In the genomic region with DNA sequence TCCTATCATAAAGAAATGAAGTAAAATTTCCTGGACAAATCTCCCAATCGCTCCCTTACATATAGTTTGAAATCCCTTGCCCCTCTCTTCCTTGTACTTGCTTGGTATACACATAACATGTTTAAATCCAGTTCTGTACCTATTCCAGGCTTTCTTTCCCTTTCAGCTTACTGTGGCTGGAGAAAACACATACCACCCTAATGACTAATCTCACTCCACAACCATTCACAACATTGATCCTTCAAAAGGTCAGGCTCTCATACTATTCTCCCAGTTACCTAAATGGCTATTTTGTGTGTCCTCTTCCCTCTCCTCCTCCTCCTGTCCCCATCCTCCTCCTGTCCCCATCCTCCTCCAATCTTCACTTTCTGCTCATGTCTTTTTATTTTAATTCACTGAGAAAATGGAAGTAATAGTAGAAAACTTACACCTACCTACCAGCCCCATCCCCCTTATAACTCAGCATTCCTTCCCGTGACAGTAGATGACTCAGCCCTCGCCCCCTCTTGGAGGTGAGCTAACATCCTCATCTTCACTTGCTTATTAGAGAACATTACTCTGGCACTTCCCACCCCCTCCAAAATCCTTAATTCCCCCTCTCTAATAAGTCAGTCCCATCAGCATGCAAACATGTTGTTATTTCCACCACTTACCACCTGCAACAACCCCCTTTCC, we compare ENCODE assay signal across 16 cellular contexts.
DNase-seq lines count a peak whose midpoint lies in the region; ATAC-seq, FAIRE-seq and TF ChIP-seq lines count a peak whose summit lies in the region.
"Had no signal": no experiment of that assay in that cellular context is flagged by ENCODE, and none has a peak within 500 bp of the region (broad histone marks: within the 10 kb centered on the region; RNA-seq: fewer than 3 reads in every experiment).

No MANE protein-coding gene starts in this region.

- H3K4ac ChIP-seq in H1 (replicated peaks; ENCODE audit: insufficient read length, low read depth, low read length): no peak overlapping the region

- no peak overlapping the region for H2BK20ac ChIP-seq in H1 (ENCODE audit: low read length)

- H3K4me3 ChIP-seq in H1 (ENCODE audit: extremely low read depth in 1 of 4, insufficient read depth in 2 of 4, low read depth in 3 of 4, low read length in 4 of 4) (no peak overlapping the region), mesodermal cell (ENCODE audit: extremely low read depth, insufficient read depth, low read length, poor library complexity, severe bottlenecking) (no peak overlapping the region), hepatocyte (no peak overlapping the region), esophagus squamous epithelium (no peak overlapping the region)
- H3K4me3 ChIP-seq: HAP-1, vagina had no signal

- H4K5ac ChIP-seq in H1 (ENCODE audit: insufficient read length, low read depth, low read length): no peak overlapping the region

- WGBS in H1 (ENCODE audit: extremely low coverage in 1 of 2, insufficient coverage in 1 of 2, insufficient read length in 1 of 2, insufficient replicate concordance in 2 of 2, low coverage in 1 of 2, low lambda C conversion rate in 2 of 2, missing lambda C conversion rate in 1 of 2), 2 experiments: 76% methylated on average over 3 of the region's 3 CpGs; no CpG with 5 or more reads in 1 of the 2 experiments
- 54 to 86% methylated on average over 1 to 3 of the region's 3 CpGs for WGBS in mesodermal cell (ENCODE audit: insufficient coverage in 2 of 2), 2 experiments
- 80% methylated on average over 3 of the region's 3 CpGs for WGBS in hepatocyte (ENCODE audit: low lambda C conversion rate, missing lambda C conversion rate)
- WGBS in esophagus squamous epithelium, 2 donors: 78 to 79% methylated on average over 3 of the region's 3 CpGs

- intact Hi-C loops in Calu3 (cut with micrococcal nuclease; ENCODE audit: unreplicated experiment): loop anchor here (5.0 to 10.0 kb wide), 3 partner anchors 131 to 367 kb away; no protein-coding TSS in a partner anchor
- intact Hi-C loops in esophagus squamous epithelium (cut with DNase I): no loop called here

- ATAC-seq in GM21360 (IDR thresholded peaks at IDR 0.05; ENCODE audit: unreplicated experiment): no peak
- ATAC-seq: Panc1 had no signal

- H3K9me2 ChIP-seq in hepatocyte (replicated peaks; ENCODE audit: insufficient read depth): no peaks in the 10 kb centered on the region

- H3K27ac ChIP-seq in H1 (ENCODE audit: low read depth, low read length) (no peak overlapping the region), mesodermal cell (ENCODE audit: low read depth, low read length, severe bottlenecking) (peak overlapping the region; percentile 48), hepatocyte (no peak overlapping the region), esophagus squamous epithelium (no peak overlapping the region)
- H3K27ac ChIP-seq: vagina had no signal

- TF ChIP-seq CTCF in Calu3 (IDR thresholded peaks at IDR 0.05; ENCODE audit: unreplicated experiment) (no peak), H1 (IDR thresholded peaks at IDR 0.05; ENCODE audit: control extremely low read depth in 1 of 3, insufficient read depth in 1 of 3, low read depth in 1 of 3, low read length in 3 of 3) (no peak), hepatocyte (IDR thresholded peaks at IDR 0.05; ENCODE audit: poor library complexity) (no peak), esophagus squamous epithelium (IDR thresholded peaks at IDR 0.05) (no peak)

- no peak overlapping the region for H2BK5ac ChIP-seq in H1 (ENCODE audit: low read depth, low read length)

- H2AFZ ChIP-seq in H1 (ENCODE audit: low read length) (0 out of 2 replicates have a peak overlapping the region, but pooled peaks have one; percentile 2), hepatocyte (no peak overlapping the region)

- H3K4me1 ChIP-seq in H1 (replicated peaks in 1 of 4; ENCODE audit: control insufficient read depth in 3 of 4, insufficient read depth in 4 of 4, low read length in 3 of 4) (no peaks in the 10 kb centered on the region), mesodermal cell (ENCODE audit: control insufficient read depth, insufficient read depth, low read length, poor library complexity, severe bottlenecking) (peaks cover 6% of the 10 kb centered on the region), hepatocyte (ENCODE audit: insufficient read depth) (no peaks in the 10 kb centered on the region), esophagus squamous epithelium (no peaks in the 10 kb centered on the region)
- H3K4me1 ChIP-seq: HAP-1, vagina had no signal

- no TSS peak for BruUV-seq in Calu3 (replicated peaks; lab: Mats Ljungman, UMichigan)

- H3K9me3 ChIP-seq in H1 (ENCODE audit: insufficient read depth in 2 of 2, low read depth in 1 of 2, low read length in 1 of 2): no peaks in the 10 kb centered on the region
- H3K9me3 ChIP-seq in mesodermal cell (ENCODE audit: control insufficient read depth, low read length): no peaks in the 10 kb centered on the region
- H3K9me3 ChIP-seq in hepatocyte (ENCODE audit: low read depth): no peaks in the 10 kb centered on the region
- peaks cover 0 to 3% (median 0%) of the 10 kb centered on the region in 3 donors for H3K9me3 ChIP-seq in esophagus squamous epithelium
- H3K9me3 ChIP-seq: HAP-1, vagina had no signal

- H3K79me2 ChIP-seq in H1 (ENCODE audit: control insufficient read depth in 1 of 2, insufficient read depth in 2 of 2, low read length in 2 of 2) (no peaks in the 10 kb centered on the region), hepatocyte (no peaks in the 10 kb centered on the region)

- no peaks in the 10 kb centered on the region for H3K27me3 Mint-ChIP-seq in Calu3 (ENCODE audit: unreplicated experiment)
- H3K27me3 Mint-ChIP-seq: CD4-positive, alpha-beta memory T cell had no signal

- no peak overlapping the region for H4K91ac ChIP-seq in H1 (replicated peaks; ENCODE audit: insufficient read length, low read length)

- H2AK5ac ChIP-seq in H1 (ENCODE audit: low read depth, low read length): no peak overlapping the region

- no peak overlapping the region for H2BK15ac ChIP-seq in H1 (ENCODE audit: low read length)

- no peak for TF ChIP-seq RAD21 in H1 (IDR thresholded peaks at IDR 0.05 in 1 of 2, conservative IDR thresholded peaks at IDR 0.05 in 1 of 2; ENCODE audit: low read depth in 2 of 2, low read length in 2 of 2)

- no peak for FAIRE-seq in H1 (lab: Jason Lieb, UNC)
- FAIRE-seq: kidney, TTC549 had no signal

- CTCF ChIA-PET in Calu3 (lab: Charles Lee): no interaction called here
- CTCF ChIA-PET in H1 (lab: Charles Lee; ENCODE audit: partially characterized antibody): interaction anchor here (1.6 to 3.8 kb wide), 2 partner anchors 11 to 368 kb away, joined by 3 to 25 read pairs; no protein-coding TSS in a partner anchor

- no peaks in the 10 kb centered on the region for H3K79me1 ChIP-seq in H1 (ENCODE audit: low read depth, low read length)

- DNase-seq in Calu3: peak; percentile 23
- peak; percentile 76 for DNase-seq in M059J (ENCODE audit: low read depth)
- DNase-seq in H1 (ENCODE audit: low read depth in 1 of 2, low spot score in 2 of 2): no peak
- no peak for DNase-seq in hepatocyte (ENCODE audit: low spot score)
- no peak for DNase-seq in esophagus squamous epithelium (lab: John Stamatoyannopoulos, UW)
- DNase-seq in NAMALWA (ENCODE audit: low spot score): no peak
- DNase-seq: amniotic stem cell; CD4-positive, alpha-beta memory T cell; kidney had no signal

- H4K8ac ChIP-seq in H1 (ENCODE audit: extremely low read depth, insufficient read depth, low read length): no peak overlapping the region

- no peak overlapping the region for H3K4me2 ChIP-seq in H1 (ENCODE audit: insufficient read depth in 1 of 2, low read depth in 2 of 2, low read length in 2 of 2)
- no peak overlapping the region for H3K4me2 ChIP-seq in hepatocyte

- no peaks in the 10 kb centered on the region for H3K36me3 Mint-ChIP-seq in Calu3 (ENCODE audit: insufficient read depth, unreplicated experiment)

- H3K36me3 ChIP-seq in H1 (ENCODE audit: control insufficient read depth in 2 of 4, insufficient read depth in 4 of 4, low read length in 3 of 4): no peaks in the 10 kb centered on the region
- H3K36me3 ChIP-seq in mesodermal cell (ENCODE audit: control insufficient read depth, insufficient read depth, low read length): no peaks in the 10 kb centered on the region
- no peaks in the 10 kb centered on the region for H3K36me3 ChIP-seq in hepatocyte (replicated peaks; ENCODE audit: insufficient read depth, low read depth)
- H3K36me3 ChIP-seq in esophagus squamous epithelium: no peaks in the 10 kb centered on the region
- H3K36me3 ChIP-seq: HAP-1, vagina had no signal

- no peak for TF ChIP-seq POLR2A in H1 (IDR thresholded peaks at IDR 0.05; ENCODE audit: control extremely low read depth in 1 of 2, low read depth in 2 of 2, low read length in 2 of 2)
- no peak for TF ChIP-seq POLR2A in esophagus squamous epithelium (IDR thresholded peaks at IDR 0.05)

- H3K56ac ChIP-seq in H1 (replicated peaks; ENCODE audit: insufficient read length, low read depth, low read length): no peak overlapping the region

- no peaks in the 10 kb centered on the region for H3K9me3 Mint-ChIP-seq in Calu3 (ENCODE audit: low read depth, unreplicated experiment)

- H3K27ac Mint-ChIP-seq in Calu3 (ENCODE audit: unreplicated experiment): peak overlapping the region; percentile 50
- H3K27ac Mint-ChIP-seq: nephron had no signal

- POLR2A ChIA-PET in H1 (lab: Charles Lee; ENCODE audit: partially characterized antibody): no interaction called here

- no peak overlapping the region for H3K14ac ChIP-seq in H1 (ENCODE audit: insufficient read length)

- H3K4me3 Mint-ChIP-seq in Calu3 (ENCODE audit: low read depth, unreplicated experiment): peak overlapping the region; percentile 14
- H3K4me3 Mint-ChIP-seq: CD4-positive, alpha-beta memory T cell; nephron had no signal

- H3K27me3 ChIP-seq in H1 (replicated peaks in 1 of 4; ENCODE audit: control insufficient read depth in 3 of 4, extremely low read depth in 1 of 4, insufficient read depth in 3 of 4, low read length in 3 of 4) (no peaks in the 10 kb centered on the region), hepatocyte (no peaks in the 10 kb centered on the region), esophagus squamous epithelium (no peaks in the 10 kb centered on the region)
- H3K27me3 ChIP-seq: vagina had no signal

- no peaks in the 10 kb centered on the region for H4K20me1 ChIP-seq in H1 (replicated peaks in 1 of 2; ENCODE audit: control insufficient read depth in 1 of 2, insufficient read depth in 2 of 2, low read length in 2 of 2)
- H4K20me1 ChIP-seq in hepatocyte (ENCODE audit: insufficient read depth, poor library complexity, severe bottlenecking): no peaks in the 10 kb centered on the region

- H3K9ac ChIP-seq in H1 (replicated peaks in 1 of 4; ENCODE audit: extremely low read depth in 1 of 4, low read depth in 3 of 4, low read length in 3 of 4): no peak overlapping the region

- H3K18ac ChIP-seq in H1 (ENCODE audit: extremely low read depth, low read length): no peak overlapping the region

- H2BK12ac ChIP-seq in H1 (ENCODE audit: low read depth, low read length): no peak overlapping the region; the same call in 1 of the 2 replicates

- H3K23me2 ChIP-seq in H1 (ENCODE audit: low read depth, low read length): no peaks in the 10 kb centered on the region

- no peak overlapping the region for H2BK120ac ChIP-seq in H1 (replicated peaks; ENCODE audit: low read depth, low read length)

- H3K4me1 Mint-ChIP-seq in Calu3 (ENCODE audit: low read depth, unreplicated experiment): peaks cover 26% of the 10 kb centered on the region
- H3K4me1 Mint-ChIP-seq: nephron had no signal

- no peak overlapping the region for H3K23ac ChIP-seq in H1 (ENCODE audit: insufficient read length)

- TF ChIP-seq EP300 in H1 (IDR thresholded peaks at IDR 0.05; ENCODE audit: borderline replicate concordance in 1 of 2, low read depth in 2 of 2, low read length in 2 of 2): no peak

Comparison
In these comparisons a context has a peak if more than half of its experiments do, and no peak if none do; other contexts are left out.
1. DNase-seq: peak in Calu3 (single experiment) and M059J (single experiment); none in H1 (0 of 2), hepatocyte (single experiment), esophagus squamous epithelium (single experiment) and NAMALWA (single experiment).